ENCODE assay signal across 9 cellular contexts in genomic region chr7:152048051-152048450, GRCh38.
ATAC-seq and TF ChIP-seq lines count a peak whose summit lies in the region.
"Had no signal": no experiment of that assay in that cellular context is flagged by ENCODE, and none has a peak within 500 bp of the region (broad histone marks: within the 10 kb centered on the region; RNA-seq: fewer than 3 reads in every experiment).

No MANE protein-coding gene starts in this region.

- no peak overlapping the region for H3K27ac ChIP-seq in HEK293 (ENCODE audit: extremely low read depth, low read depth, low read length)
- H3K27ac ChIP-seq: 22Rv1; A549; BLaER1; BLaER1 treated with 17β-estradiol and CSF1 and Interleukin-3, amounts not matched to agents 10 nM and 100 nM; C4-2B had no signal

- CTCF ChIA-PET in HEK293 (lab: Yijun Ruan, JAX), result no interaction called here

- POLR2A ChIA-PET in HEK293 (lab: Yijun Ruan, JAX), result no interaction called here

- ATAC-seq in GM21515 (IDR thresholded peaks at IDR 0.05; ENCODE audit: unreplicated experiment), result no peak
- ATAC-seq: A549; CD8-positive, alpha-beta T cell had no signal

- TF ChIP-seq CTCF in HEK293 (tag by site-specific recombination; IDR thresholded peaks at IDR 0.05), result no peak

- no peaks in the 10 kb centered on the region for H3K36me3 ChIP-seq in HEK293 (ENCODE audit: control insufficient read depth in 2 of 2, insufficient read depth in 1 of 2, low read length in 2 of 2)
- H3K36me3 ChIP-seq: BE2C; BLaER1; BLaER1 treated with 17β-estradiol and CSF1 and Interleukin-3, amounts not matched to agents 10 nM and 100 nM had no signal

- no peaks in the 10 kb centered on the region for H3K9me3 ChIP-seq in HEK293 (ENCODE audit: control insufficient read depth, insufficient read depth, low read depth, low read length)
- H3K9me3 ChIP-seq: BE2C had no signal

- peaks cover 3% of the 10 kb centered on the region; the same call in 1 of the 2 replicates for H3K4me1 ChIP-seq in HEK293 (ENCODE audit: control insufficient read depth, insufficient read depth, low read length)
- H3K4me1 ChIP-seq: A549; BE2C; BLaER1; BLaER1 treated with 17β-estradiol and CSF1 and Interleukin-3, amounts not matched to agents 10 nM and 100 nM had no signal

- no peak overlapping the region for H3K4me3 ChIP-seq in HEK293 (ENCODE audit: low read depth, low read length)
- H3K4me3 ChIP-seq: A549; BLaER1; BLaER1 treated with 17β-estradiol and CSF1 and Interleukin-3, amounts not matched to agents 10 nM and 100 nM had no signal

TF ChIP-seq in HEK293, 187 proteins besides CTCF, POLR2A, EP300 and RAD21:
- TF ChIP-seq ZNF133 (tag by site-specific recombination; IDR thresholded peaks at IDR 0.05) (0 out of 2 replicates have a peak, but pooled peaks have one; percentile 48), ZNF639 (tag by site-specific recombination; IDR thresholded peaks at IDR 0.05) (no peak), ZFP3 (tag by site-specific recombination; IDR thresholded peaks at IDR 0.05; ENCODE audit: low read depth) (no peak), ZNF791 (tag by site-specific recombination; IDR thresholded peaks at IDR 0.05) (peak; percentile 85), ZNF555 (tag by site-specific recombination; conservative IDR thresholded peaks at IDR 0.05) (no peak), ZNF223 (tag by site-specific recombination; IDR thresholded peaks at IDR 0.05) (no peak), ATF2 (tag by site-specific recombination; IDR thresholded peaks at IDR 0.05; ENCODE audit: low read depth) (no peak), SETDB1 (IDR thresholded peaks at IDR 0.05; ENCODE audit: insufficient read length, low read length) (peak; percentile 65), KLF9 (tag by site-specific recombination; IDR thresholded peaks at IDR 0.05; ENCODE audit: low read depth) (no peak), GLI4 (tag by site-specific recombination; IDR thresholded peaks at IDR 0.05) (no peak), ZNF221 (tag by site-specific recombination; IDR thresholded peaks at IDR 0.05; ENCODE audit: borderline replicate concordance) (no peak), ZBTB11 (tag by site-specific recombination; conservative IDR thresholded peaks at IDR 0.05; ENCODE audit: low read depth) (no peak)
